27 cellular contexts compared by ENCODE assay signal in genomic region chr2:112516801-112517200, GRCh38.
"Had no signal": no experiment of that assay in that cellular context is flagged by ENCODE, and none has a peak within 500 bp of the region (broad histone marks: within the 10 kb centered on the region; RNA-seq: fewer than 3 reads in every experiment).

No MANE protein-coding gene starts in this region.

- H3K9me3 ChIP-seq: neutrophil, ovary, psoas muscle, suprapubic skin, testis, tibial artery, transverse colon, uterus had no signal

- H3K79me2 ChIP-seq: parathyroid adenoma had no signal

- H3K36me3 ChIP-seq: ovary, uterus had no signal

- H3K27me3 ChIP-seq: neutrophil, ovary, spleen, suprapubic skin, testis, tibial artery, transverse colon, upper lobe of left lung, uterus had no signal

- H3K27ac ChIP-seq: neutrophil, ovary, parathyroid adenoma, psoas muscle, skin epidermis, spleen, suprapubic skin, testis, tibial artery, transverse colon, upper lobe of left lung, uterus had no signal

- H3K4me3 ChIP-seq: ovary, psoas muscle, skin epidermis, smooth muscle cell, spleen, suprapubic skin, testis, tibial artery, transverse colon, upper lobe of left lung, uterus had no signal

- H3K4me2 ChIP-seq: smooth muscle cell had no signal

- H2AFZ ChIP-seq: parathyroid adenoma had no signal

- DNase-seq: naive B cell; naive thymus-derived CD8-positive, alpha-beta T cell; nephron progenitor cell; ovary; posterior cingulate gyrus; psoas muscle; right cardiac atrium; spleen; stimulated activated CD4-positive, alpha-beta T cell treated with anti-CD3 and anti-CD28 coated beads, Interleukin-12 subunit alpha, Interleukin-12 subunit beta, amount 100 ng/mL, for 4 hours; stimulated activated CD4-positive, alpha-beta T cell treated with anti-CD3 and anti-CD28 coated beads, Interleukin-1b, Interleukin-23, amount 100 ng/mL, for 48 hours; stimulated activated CD4-positive, alpha-beta T cell treated with anti-CD3 and anti-CD28 coated beads, Interleukin-4, amount 100 ng/mL, for 1 hour; stimulated activated CD4-positive, alpha-beta T cell treated with anti-CD3 and anti-CD28 coated beads, Interleukin-4, amount 100 ng/mL, for 4 hours; stimulated activated CD8-positive, alpha-beta memory T cell treated with anti-CD3 and anti-CD28 coated beads, Interleukin-4, amount 100 ng/mL, for 48 hours; stimulated activated naive CD4-positive, alpha-beta T cell; stimulated activated naive CD8-positive, alpha-beta T cell treated with anti-CD3 and anti-CD28 coated beads, Interleukin-15, amount 100 ng/mL, for 72 hours; stimulated activated naive CD8-positive, alpha-beta T cell treated with anti-CD3 and anti-CD28 coated beads, Interleukin-15, Interleukin-2, amounts not matched to agents 100 U/mL and 50 U/mL, for 24 hours; substantia nigra; testis; tibial artery; transverse colon; upper lobe of left lung; uterus had no signal

- H3K4me1 ChIP-seq: parathyroid adenoma, psoas muscle, spleen, suprapubic skin, testis, tibial artery, transverse colon, upper lobe of left lung, uterus had no signal
